ENCODE assay signal across 12 cellular contexts in the genomic region with DNA sequence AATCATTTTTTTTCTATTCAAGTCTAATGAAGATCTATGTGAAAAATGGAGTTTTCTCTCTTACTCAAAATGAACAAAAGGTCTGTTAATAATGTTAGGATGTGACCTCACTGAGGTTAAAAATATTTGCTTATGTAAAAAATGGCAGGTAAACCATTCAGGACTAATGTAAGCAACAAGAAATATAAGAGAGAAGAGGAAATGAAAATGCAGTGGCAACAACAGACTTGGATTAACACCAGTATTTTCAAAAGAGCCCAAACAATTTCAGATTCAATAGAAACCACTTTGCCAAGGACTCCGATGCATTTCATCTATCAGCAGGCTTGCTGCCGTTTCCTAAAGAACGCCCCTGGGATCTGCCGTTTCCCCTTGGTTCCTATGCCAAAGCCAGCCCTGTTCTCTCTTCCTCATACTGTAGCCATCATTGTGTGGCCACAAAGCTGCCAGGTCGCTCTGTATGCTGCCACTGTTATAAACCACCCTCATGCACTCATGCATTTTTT.
A peak's percentile ranks its signal among the peaks of the same experiment; 100 is the strongest.
DNase-seq lines count a peak whose midpoint lies in the region; ATAC-seq lines count a peak whose summit lies in the region.
"Had no signal": no experiment of that assay in that cellular context is flagged by ENCODE, and none has a peak within 500 bp of the region (broad histone marks: within the 10 kb centered on the region; RNA-seq: fewer than 3 reads in every experiment).

No MANE protein-coding gene starts in this region.

- H3K4me3 ChIP-seq in effector memory CD4-positive, alpha-beta T cell (ENCODE audit: insufficient read depth, low read depth, low read length, poor library complexity, severe bottlenecking): no peak overlapping the region
- H3K4me3 ChIP-seq: adrenal gland had no signal

- H3K27ac ChIP-seq in effector memory CD4-positive, alpha-beta T cell (ENCODE audit: insufficient read depth, low read length, poor library complexity, severe bottlenecking): no peak overlapping the region
- H3K27ac ChIP-seq: adrenal gland, epithelial cell of prostate had no signal

- H3K27me3 ChIP-seq in effector memory CD4-positive, alpha-beta T cell (replicated peaks; ENCODE audit: control insufficient read depth, insufficient read depth, low read length, poor library complexity, severe bottlenecking): no peaks in the 10 kb centered on the region
- H3K27me3 ChIP-seq: adrenal gland had no signal

- ATAC-seq in GM19324 (IDR thresholded peaks at IDR 0.05; ENCODE audit: low FRiP score, unreplicated experiment) (peak; percentile 69), HG02852 (IDR thresholded peaks at IDR 0.05; ENCODE audit: unreplicated experiment) (peak; percentile 67)
- ATAC-seq: PC-3 had no signal

- H3K9me3 ChIP-seq in effector memory CD4-positive, alpha-beta T cell (ENCODE audit: control insufficient read depth, low read length): no peaks in the 10 kb centered on the region
- H3K9me3 ChIP-seq: adrenal gland had no signal

- H3K4me1 ChIP-seq in effector memory CD4-positive, alpha-beta T cell (ENCODE audit: control insufficient read depth, insufficient read depth, low read length, poor library complexity, severe bottlenecking): no peaks in the 10 kb centered on the region
- H3K4me1 ChIP-seq: adrenal gland had no signal

- H3K36me3 ChIP-seq in effector memory CD4-positive, alpha-beta T cell (ENCODE audit: control insufficient read depth, insufficient read depth, low read length): no peaks in the 10 kb centered on the region
- H3K36me3 ChIP-seq: adrenal gland had no signal

- DNase-seq in Ammon's horn (ENCODE audit: low spot score) (peak; percentile 48), NCI-H446 (lab: John Stamatoyannopoulos, UW) (peak; percentile 41 to 78), HK-2 (ENCODE audit: unreplicated experiment) (no peak), activated gamma-delta T cell (lab: John Stamatoyannopoulos, UW) (no peak), D341Med (ENCODE audit: low spot score) (no peak)
- DNase-seq in effector memory CD4-positive, alpha-beta T cell: no peak
- DNase-seq: adrenal gland, KG1, PC-3 had no signal

Comparison
In these comparisons a context has a peak if more than half of its experiments do, and no peak if none do; other contexts are left out.
1. DNase-seq: peak in Ammon's horn (single experiment) and NCI-H446 (2 of 2); none in HK-2 (single experiment), effector memory CD4-positive, alpha-beta T cell (0 of 3), activated gamma-delta T cell (single experiment) and D341Med (single experiment).